ENCODE assay signal across 8 cellular contexts in genomic region chr14:23320584-23321571, GRCh38. TPM values are rescaled to one million over a fixed set of nuclear protein-coding genes. Genes with fewer than 3 reads are reported as not detected.
A peak's percentile ranks its signal among the peaks of the same experiment; 100 is the strongest.
DNase-seq lines count a peak whose midpoint lies in the region; ATAC-seq and TF ChIP-seq lines count a peak whose summit lies in the region.

TSS of gene PABPN1 (plus strand) at chr14:23321457. CDS start at chr14:23321470, 13 bp downstream.

- H3K9me3 Mint-ChIP-seq in CD8-positive, alpha-beta memory T cell = no peaks in the 10 kb centered on the region

- peak within 1 kb of the TSS; percentile 91 to 99 (median 98) for H3K27ac Mint-ChIP-seq in CD8-positive, alpha-beta memory T cell

- peaks cover 0 to 41% (median 6%) of the 10 kb centered on the region in 3 donors for H3K36me3 Mint-ChIP-seq in CD8-positive, alpha-beta memory T cell

- CTCF ChIA-PET in CD8-positive, alpha-beta memory T cell (lab: Charles Lee) = interaction anchor here (0.8 to 3.7 kb wide), 19 partner anchors 9 to 760 kb away, joined by 3 to 52 read pairs (median 4); partner anchors contain the start of genes ACIN1, AJUBA, C14orf119 and HOMEZ

- no peaks in the 10 kb centered on the region for H3K27me3 ChIP-seq in CD8-positive, alpha-beta memory T cell (ENCODE audit: insufficient read depth, low read length, poor library complexity, severe bottlenecking)
- no peaks in the 10 kb centered on the region for H3K27me3 ChIP-seq in lower lobe of right lung (ENCODE audit: low read depth)

- peak; percentile 94 to 99 (median 99) for DNase-seq in CD8-positive, alpha-beta memory T cell
- peak; percentile 98 for DNase-seq in HS-5 (ENCODE audit: low read depth)
- DNase-seq in NK-92 treated with Interleukin-12 subunit alpha and Interleukin-12 subunit beta, amount 100 ng/mL, for 24 hours (lab: John Stamatoyannopoulos, UW) = peak; percentile 99
- peak; percentile 96 for DNase-seq in activated CD8-positive, alpha-beta memory T cell treated with anti-CD3 and anti-CD28 coated beads for 24 hours
- peak; percentile 95 for DNase-seq in effector CD4-positive, alpha-beta T cell
- DNase-seq in lower lobe of right lung = peak; percentile 99
- DNase-seq in stimulated activated CD4-positive, alpha-beta T cell treated with anti-CD3 and anti-CD28 coated beads, TNF-alpha, amount 100 ng/mL, for 24 hours (ENCODE audit: low read depth in 3 of 3) = peak; percentile 92 to 96 (median 95)

- H3K4me1 ChIP-seq in CD8-positive, alpha-beta memory T cell (ENCODE audit: insufficient read depth, low read length) = peaks cover 23% of the 10 kb centered on the region
- peaks cover 23% of the 10 kb centered on the region for H3K4me1 ChIP-seq in lower lobe of right lung

- intact Hi-C loops in lower lobe of right lung (cut with DNase I) = no loop called here

- peak within 1 kb of the TSS; percentile 91 to 99 (median 93) for H3K4me3 Mint-ChIP-seq in CD8-positive, alpha-beta memory T cell

- ATAC-seq in GM19468 (IDR thresholded peaks at IDR 0.05; ENCODE audit: extremely low read depth, unreplicated experiment) (peak; percentile 95), lower lobe of right lung (peak; percentile 96 to 97)

- POLR2A ChIA-PET in CD8-positive, alpha-beta memory T cell (lab: Charles Lee) = interaction anchor here (0.5 to 5.0 kb wide), 14 partner anchors 10 to 794 kb away, joined by 3 to 146 read pairs (median 4); partner anchors contain the start of genes ACIN1, C14orf119, HAUS4 and HOMEZ

- no peak for TF ChIP-seq CTCF in lower lobe of right lung (IDR thresholded peaks at IDR 0.05)

- H3K27ac ChIP-seq in CD8-positive, alpha-beta memory T cell (ENCODE audit: low read depth, low read length) = peak within 1 kb of the TSS; percentile 83
- peak within 1 kb of the TSS; percentile 95 for H3K27ac ChIP-seq in lower lobe of right lung

- H3K9me3 ChIP-seq in CD8-positive, alpha-beta memory T cell (ENCODE audit: low read length) = no peaks in the 10 kb centered on the region
- no peaks in the 10 kb centered on the region for H3K9me3 ChIP-seq in lower lobe of right lung

- peak within 1 kb of the TSS; percentile 79 for H3K4me3 ChIP-seq in CD8-positive, alpha-beta memory T cell (ENCODE audit: low read length)
- peak within 1 kb of the TSS; percentile 71 for H3K4me3 ChIP-seq in lower lobe of right lung

- H3K27me3 Mint-ChIP-seq in CD8-positive, alpha-beta memory T cell = peaks cover 3 to 9% of the 10 kb centered on the region in 2 donors

- peaks cover 20% of the 10 kb centered on the region for H3K36me3 ChIP-seq in CD8-positive, alpha-beta memory T cell (ENCODE audit: insufficient read depth, low read length)
- peaks cover 41% of the 10 kb centered on the region for H3K36me3 ChIP-seq in lower lobe of right lung

- peaks cover 29 to 35% (median 30%) of the 10 kb centered on the region in 3 donors for H3K4me1 Mint-ChIP-seq in CD8-positive, alpha-beta memory T cell

RNA-seq across cellular contexts. Expression of gene PABPN1, which starts in this region (rescaled TPM):
- 100 to 1,000 TPM; 308 TPM for total RNA-seq in CD8-positive, alpha-beta memory T cell
- 125 TPM for polyA plus RNA-seq in CD8-positive, alpha-beta memory T cell
- 122 TPM for total RNA-seq in lower lobe of right lung

Comparison
In these comparisons a context has a peak if more than half of its experiments do, and no peak if none do; other contexts are left out.
1. Peak in every context shown above with its lines: DNase-seq, ATAC-seq, H3K4me3 ChIP-seq and H3K27ac ChIP-seq.